1 cellular context compared by ENCODE assay signal in genomic region chr11:111631034-111631665, GRCh38.
TF ChIP-seq lines count a peak whose summit lies in the region.

No MANE protein-coding gene starts in this region.

TF ChIP-seq in GM23338, 12 proteins besides CTCF, POLR2A, EP300 and RAD21:
- no peak for TF ChIP-seq ZNF462 (CRISPR knock-in tag; IDR thresholded peaks at IDR 0.05)
- TF ChIP-seq POLR2AphosphoS5 (IDR thresholded peaks at IDR 0.05; ENCODE audit: low read depth): no peak
- no peak for TF ChIP-seq JUNB (IDR thresholded peaks at IDR 0.05; ENCODE audit: unreplicated experiment)
- no peak for TF ChIP-seq NANOG (IDR thresholded peaks at IDR 0.05; ENCODE audit: borderline replicate concordance)
- no peak for TF ChIP-seq CREB1 (CRISPR knock-in tag; IDR thresholded peaks at IDR 0.05; ENCODE audit: low read depth)
- no peak for TF ChIP-seq ETS1 (IDR thresholded peaks at IDR 0.05)
- no peak for TF ChIP-seq EZH2phosphoT487 (IDR thresholded peaks at IDR 0.05; ENCODE audit: unreplicated experiment)
- TF ChIP-seq EZH2 (IDR thresholded peaks at IDR 0.05; ENCODE audit: low read depth, unreplicated experiment): no peak
- TF ChIP-seq REST (IDR thresholded peaks at IDR 0.05; ENCODE audit: unreplicated experiment): no peak
- no peak for TF ChIP-seq STAT1 (IDR thresholded peaks at IDR 0.05; ENCODE audit: unreplicated experiment)
- TF ChIP-seq ZNF331 (CRISPR knock-in tag; IDR thresholded peaks at IDR 0.05; ENCODE audit: low read depth): no peak
- no peak for TF ChIP-seq ZNF114 (CRISPR knock-in tag; IDR thresholded peaks at IDR 0.05)
